ENCODE assay signal across 14 cellular contexts in the genomic region with DNA sequence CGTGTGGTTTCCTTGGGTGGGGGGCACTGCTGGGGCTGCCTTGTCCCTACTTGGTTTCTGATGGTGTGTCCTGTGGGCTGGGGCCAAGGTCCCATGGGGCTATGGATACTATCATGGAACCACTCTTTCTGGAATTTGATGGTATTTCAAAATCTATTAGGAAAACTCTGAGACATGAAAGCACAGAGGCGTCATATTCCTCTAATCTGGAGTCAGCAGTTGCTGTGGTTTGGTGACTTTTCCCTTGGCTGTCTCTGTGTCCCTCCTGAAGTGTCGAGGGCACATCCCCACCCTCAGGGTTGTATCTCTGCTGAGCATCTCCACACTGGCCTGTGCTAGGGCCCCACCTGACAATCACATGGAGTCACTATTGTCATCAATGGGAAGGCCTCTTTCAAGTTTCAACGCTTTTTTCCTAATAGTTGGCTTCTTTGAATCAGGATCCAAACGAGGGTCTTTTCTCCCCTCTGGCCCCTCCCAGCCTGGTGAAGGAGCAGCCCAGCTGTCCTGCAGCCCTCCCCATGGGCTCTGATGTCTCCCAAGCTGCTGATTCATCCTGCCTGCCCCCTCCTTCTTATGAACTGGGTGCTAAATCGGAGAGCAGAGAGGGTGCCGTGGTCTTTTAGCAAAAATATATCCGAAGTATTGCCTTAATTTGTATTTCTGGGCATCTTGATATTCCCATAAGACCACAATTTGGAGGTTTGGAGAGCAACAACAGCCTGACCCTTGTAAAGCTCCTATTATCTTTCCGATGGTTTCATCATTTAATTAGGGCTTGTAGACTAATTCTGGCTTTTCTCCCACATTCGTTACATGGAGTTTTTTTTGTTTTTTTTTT. TPM values are rescaled to one million over a fixed set of nuclear protein-coding genes. Genes with fewer than 3 reads are reported as not detected.
DNase-seq lines count a peak whose midpoint lies in the region; ATAC-seq, FAIRE-seq and TF ChIP-seq lines count a peak whose summit lies in the region.
"Had no signal": no experiment of that assay in that cellular context is flagged by ENCODE, and none has a peak within 500 bp of the region (broad histone marks: within the 10 kb centered on the region; RNA-seq: fewer than 3 reads in every experiment).

No MANE protein-coding gene starts in this region.

- TF ChIP-seq EP300 in K562 (IDR thresholded peaks at IDR 0.05; ENCODE audit: low read length): peak; percentile 55
- no peak for TF ChIP-seq EP300 in HepG2 (IDR thresholded peaks at IDR 0.05; ENCODE audit: low read depth in 2 of 2, low read length in 2 of 2)
- no peak for TF ChIP-seq EP300 in HepG2 (CRISPR knock-in tag; IDR thresholded peaks at IDR 0.05; ENCODE audit: borderline replicate concordance)

- H3K9ac ChIP-seq in K562 (ENCODE audit: insufficient read depth in 1 of 2, low read depth in 2 of 2, low read length in 2 of 2) (peak overlapping the region; percentile 3 to 17; a peak in 2 of 4 replicates), HepG2 (ENCODE audit: insufficient read depth, low read depth, low read length) (no peak overlapping the region)
- H3K9ac ChIP-seq: parathyroid adenoma had no signal

- peak in 1 of 2 experiments; percentile 40; a peak in 2 of 4 replicates for TF ChIP-seq RAD21 in K562 (CRISPR knock-in tag; conservative IDR thresholded peaks at IDR 0.05 in 1 of 2, IDR thresholded peaks at IDR 0.05 in 1 of 2)
- no peak for TF ChIP-seq RAD21 in HepG2 (CRISPR knock-in tag; IDR thresholded peaks at IDR 0.05)

- H3K27me3 Mint-ChIP-seq in natural killer cell (ENCODE audit: low read depth in 2 of 2): no peaks in the 10 kb centered on the region
- H3K27me3 Mint-ChIP-seq in natural killer cell treated with Interleukin-12 subunit alpha and Interleukin-12 subunit beta and Interleukin-15 and Interleukin-18, amount 100 ng/mL, for 72 hours: no peaks in the 10 kb centered on the region

- H3K9me1 ChIP-seq in K562 (ENCODE audit: control insufficient read depth, insufficient read depth, low read length): peaks cover 21% of the 10 kb centered on the region

- H3K4me3 ChIP-seq in K562 (no peak overlapping the region), vagina (no peak overlapping the region), HepG2 (replicated peaks in 1 of 3; ENCODE audit: insufficient read depth in 1 of 3, low read depth in 2 of 3, low read length in 3 of 3) (no peak overlapping the region), body of pancreas (no peak overlapping the region)
- H3K4me3 ChIP-seq: SJSA1, transverse colon had no signal

- H2AFZ ChIP-seq in K562 (ENCODE audit: low read depth, low read length): no peak overlapping the region
- H2AFZ ChIP-seq in HepG2 (ENCODE audit: low read length): no peak overlapping the region
- H2AFZ ChIP-seq: parathyroid adenoma had no signal

- no peak for DNase-seq in natural killer cell
- DNase-seq in natural killer cell treated with Interleukin-12 subunit alpha and Interleukin-12 subunit beta and Interleukin-15 and Interleukin-18, amount 100 ng/mL, for 72 hours (ENCODE audit: low spot score): no peak
- DNase-seq in K562 (ENCODE audit: extremely low read depth in 1 of 4, low spot score in 3 of 4): peak; percentile 82 to 91 (median 86)
- DNase-seq in myocyte (ENCODE audit: low read depth): peak; percentile 51
- no peak for DNase-seq in vagina (ENCODE audit: extremely low spot score in 2 of 2)
- no peak for DNase-seq in activated effector memory CD4-positive, alpha-beta T cell treated with Interleukin-2 at 50 U/mL for 16 hours
- no peak for DNase-seq in HepG2 (ENCODE audit: low spot score)
- DNase-seq in body of pancreas: no peak
- DNase-seq: AML-193, DND-41, NCI-H2227 treated with DMSO at 0.1 percent for 48 hours, transverse colon had no signal

- H3K27ac Mint-ChIP-seq in natural killer cell: peak overlapping the region; percentile 82 to 92
- peak overlapping the region in 1 of 2 donors; percentile 67 for H3K27ac Mint-ChIP-seq in natural killer cell treated with Interleukin-12 subunit alpha and Interleukin-12 subunit beta and Interleukin-15 and Interleukin-18, amount 100 ng/mL, for 72 hours

- BruUV-seq in K562 (replicated peaks; lab: Mats Ljungman, UMichigan): no TSS peak
- no TSS peak for BruUV-seq in HepG2 (replicated peaks; lab: Mats Ljungman, UMichigan)

- H3K36me3 ChIP-seq in K562 (ENCODE audit: control insufficient read depth, insufficient read depth, low read length) (peaks cover 64% of the 10 kb centered on the region), vagina (no peaks in the 10 kb centered on the region), HepG2 (replicated peaks in 1 of 2; ENCODE audit: control insufficient read depth in 1 of 2, insufficient read depth in 2 of 2, low read length in 2 of 2) (peaks cover 6 to 43% of the 10 kb centered on the region in 2 experiments), body of pancreas (replicated peaks in 1 of 2; ENCODE audit: insufficient read depth in 1 of 2, low read depth in 2 of 2) (peaks cover 0 to 2% of the 10 kb centered on the region in 2 donors)

- TF ChIP-seq POLR2A in K562 (conservative IDR thresholded peaks at IDR 0.05) (no peak), vagina (IDR thresholded peaks at IDR 0.05) (no peak), HepG2 (IDR thresholded peaks at IDR 0.05; ENCODE audit: insufficient read depth in 1 of 2, low read depth in 2 of 2, low read length in 2 of 2) (no peak), body of pancreas (IDR thresholded peaks at IDR 0.05) (no peak)

- in situ Hi-C loops in K562 (cut with MboI): no loop called here
- in situ Hi-C loops in HepG2 (cut with HindIII; ENCODE audit: extremely low pct_ligation_motif_present, low pct_unique_long_range_greater_than_20kb): no loop called here

- peak; percentile 87 for FAIRE-seq in K562 (lab: Jason Lieb, UNC)
- FAIRE-seq in HepG2 (lab: Jason Lieb, UNC): no peak

- H3K9me3 Mint-ChIP-seq in natural killer cell: no peaks in the 10 kb centered on the region
- no peaks in the 10 kb centered on the region for H3K9me3 Mint-ChIP-seq in natural killer cell treated with Interleukin-12 subunit alpha and Interleukin-12 subunit beta and Interleukin-15 and Interleukin-18, amount 100 ng/mL, for 72 hours

- CTCF ChIA-PET in K562 (lab: Yijun Ruan, JAX; ENCODE audit: low intra/inter-chr PET ratio) (interaction anchor here (0.6 kb wide), 1 partner anchor 18 kb away, joined by 3 read pairs; no protein-coding TSS in a partner anchor), HepG2 (lab: Yijun Ruan, JAX; ENCODE audit: low intra/inter-chr PET ratio, low total read pairs) (interaction anchor here (1.5 kb wide), 1 partner anchor 18 kb away, joined by 4 read pairs; no protein-coding TSS in a partner anchor)

- TF ChIP-seq CTCF in natural killer cell (IDR thresholded peaks at IDR 0.05): no peak
- TF ChIP-seq CTCF in K562 (IDR thresholded peaks at IDR 0.05 in 2 of 3, conservative IDR thresholded peaks at IDR 0.05 in 1 of 3; ENCODE audit: insufficient read depth in 2 of 3, low read depth in 1 of 3, low read length in 3 of 3): peak in 1 of 3 experiments; percentile 2; a peak in 1 of 6 replicates
- no peak for TF ChIP-seq CTCF in vagina (IDR thresholded peaks at IDR 0.05)
- TF ChIP-seq CTCF in HepG2 (CRISPR knock-in tag; IDR thresholded peaks at IDR 0.05): no peak
- TF ChIP-seq CTCF in body of pancreas (IDR thresholded peaks at IDR 0.05): no peak

- H3K27me3 ChIP-seq in K562 (ENCODE audit: control insufficient read depth in 2 of 2, insufficient read depth in 2 of 2, low read length in 2 of 2) (no peaks in the 10 kb centered on the region), vagina (no peaks in the 10 kb centered on the region), HepG2 (ENCODE audit: control insufficient read depth in 1 of 2, insufficient read depth in 2 of 2, low read length in 2 of 2) (no peaks in the 10 kb centered on the region), body of pancreas (no peaks in the 10 kb centered on the region)
- H3K27me3 ChIP-seq: SJSA1, transverse colon had no signal

- H3K9me3 ChIP-seq in K562 (replicated peaks; ENCODE audit: control insufficient read depth, insufficient read depth, low read depth, low read length) (no peaks in the 10 kb centered on the region), vagina (no peaks in the 10 kb centered on the region), HepG2 (ENCODE audit: low read length) (no peaks in the 10 kb centered on the region), body of pancreas (no peaks in the 10 kb centered on the region)
- H3K9me3 ChIP-seq: SJSA1, transverse colon had no signal

- peak overlapping the region; percentile 15 for H3K27ac ChIP-seq in K562 (ENCODE audit: extremely low read depth, low read depth, low read length)
- H3K27ac ChIP-seq in vagina: peak overlapping the region; percentile 26
- no peak overlapping the region for H3K27ac ChIP-seq in HepG2 (ENCODE audit: extremely low read length, insufficient read depth, low read length)
- no peak overlapping the region for H3K27ac ChIP-seq in body of pancreas
- H3K27ac ChIP-seq: parathyroid adenoma, SJSA1, transverse colon had no signal

- H4K20me1 ChIP-seq in K562 (replicated peaks; ENCODE audit: control insufficient read depth, insufficient read depth, low read length) (peaks cover 42% of the 10 kb centered on the region), HepG2 (ENCODE audit: insufficient read depth, low read length) (peaks cover 10% of the 10 kb centered on the region; the same call in 1 of the 2 replicates)

- peak overlapping the region; percentile 35 for H3K4me3 Mint-ChIP-seq in natural killer cell
- H3K4me3 Mint-ChIP-seq in natural killer cell treated with Interleukin-12 subunit alpha and Interleukin-12 subunit beta and Interleukin-15 and Interleukin-18, amount 100 ng/mL, for 72 hours: no peak overlapping the region

- WGBS in K562 (ENCODE audit: insufficient coverage, low coverage, missing lambda C conversion rate): 20% methylated on average over 10 of the region's 10 CpGs
- 98% methylated on average over 10 of the region's 10 CpGs for WGBS in HepG2 (ENCODE audit: low lambda C conversion rate)
- 87 to 89% methylated on average over 10 of the region's 10 CpGs for WGBS in body of pancreas, 2 donors

- H3K36me3 Mint-ChIP-seq in natural killer cell: no peaks in the 10 kb centered on the region
- H3K36me3 Mint-ChIP-seq in natural killer cell treated with Interleukin-12 subunit alpha and Interleukin-12 subunit beta and Interleukin-15 and Interleukin-18, amount 100 ng/mL, for 72 hours: peaks cover 5% of the 10 kb centered on the region

- H3K4me2 ChIP-seq in K562 (ENCODE audit: insufficient read depth, low read length): peak overlapping the region; percentile 49
- H3K4me2 ChIP-seq in HepG2 (ENCODE audit: low read depth, low read length): no peak overlapping the region

- POLR2A ChIA-PET in K562 (lab: Yijun Ruan, JAX): interaction anchor here (0.7 to 68.9 kb wide), 9 partner anchors 10 to 1107 kb away, joined by 3 to 1693 read pairs (median 4); partner anchors contain the start of gene MED15
- POLR2A ChIA-PET in HepG2 (lab: Yijun Ruan, JAX): no interaction called here

- ATAC-seq in natural killer cell: no peak
- ATAC-seq in natural killer cell treated with Interleukin-12 subunit alpha and Interleukin-12 subunit beta and Interleukin-15 and Interleukin-18, amount 100 ng/mL, for 72 hours: no peak
- peak; percentile 92 for ATAC-seq in K562
- no peak for ATAC-seq in HepG2
- ATAC-seq in body of pancreas: no peak

- H3K79me2 ChIP-seq in K562 (ENCODE audit: control insufficient read depth, insufficient read depth, low read length) (peaks cover 67% of the 10 kb centered on the region), HepG2 (ENCODE audit: insufficient read depth, low read length) (peaks cover 36% of the 10 kb centered on the region)

- H3K4me1 ChIP-seq in K562 (replicated peaks in 1 of 2; ENCODE audit: control insufficient read depth in 2 of 2, insufficient read depth in 2 of 2, low read length in 2 of 2) (peaks cover 30 to 34% of the 10 kb centered on the region in 2 experiments), vagina (peaks cover 34% of the 10 kb centered on the region), HepG2 (ENCODE audit: insufficient read depth, low read length) (peaks cover 5% of the 10 kb centered on the region; the same call in 1 of the 2 replicates), body of pancreas (no peaks in the 10 kb centered on the region)
- H3K4me1 ChIP-seq: parathyroid adenoma had no signal

- peaks cover 48 to 56% of the 10 kb centered on the region in 2 donors for H3K4me1 Mint-ChIP-seq in natural killer cell
- H3K4me1 Mint-ChIP-seq in natural killer cell treated with Interleukin-12 subunit alpha and Interleukin-12 subunit beta and Interleukin-15 and Interleukin-18, amount 100 ng/mL, for 72 hours (ENCODE audit: low read depth in 2 of 2): peaks cover 39 to 51% of the 10 kb centered on the region in 2 donors

- intact Hi-C loops in natural killer cell (cut with micrococcal nuclease) (loop anchor here (5.0 kb wide), 1 partner anchor 34 kb away; no protein-coding TSS in a partner anchor), K562 (cut with micrococcal nuclease) (no loop called here), vagina (cut with DNase I) (no loop called here), HepG2 (cut with micrococcal nuclease; ENCODE audit: unreplicated experiment) (no loop called here), body of pancreas (cut with DNase I) (no loop called here)

RNA-seq across cellular contexts. Expression of gene MED15, which starts 38.5 kb away (rescaled TPM):
- total RNA-seq in natural killer cell (100 to 1,000 TPM; 269 to 291 (median 270) TPM), K562 (2014; rRNA removed) (72.6 and 103 TPM in 2 replicates), K562 (2014; rRNA removed; fragmentation: Illumina TruSeq; extraction: Trizol) (26.1 and 26.4 TPM in 2 replicates), K562 (2015; rRNA removed; fragmentation: Illumina TruSeq; extraction: Trizol) (59.2 and 60.1 TPM in 2 replicates), K562 (2021) (264 and 271 TPM in 2 replicates), myocyte (29.7 and 41.7 TPM in 2 replicates), vagina (72.2 TPM), HepG2 (2016; rRNA removed; fragmentation: Illumina TruSeq; extraction: Trizol) (9.8 and 14.3 TPM in 2 replicates), body of pancreas (10 to 100 TPM; 31.6 to 36.9 TPM)
- 100 to 1,000 TPM; 171 to 178 TPM for total RNA-seq in natural killer cell treated with Interleukin-12 subunit alpha and Interleukin-12 subunit beta and Interleukin-15 and Interleukin-18, amount 100 ng/mL, for 72 hours
- total RNA-seq in K562 (2011; cell fraction: chromatin; rRNA removed; ENCODE audit: low replicate concordance): 482 and 971 TPM in 2 replicates
- total RNA-seq in K562 (2011; cell fraction: nucleolus; rRNA removed): 663 TPM in 2 replicates
- 469 and 476 TPM in 2 replicates for total RNA-seq in K562 (2011; cell fraction: nucleoplasm; rRNA removed)
- polyA plus RNA-seq in K562 (2011; rRNA removed) (40.4 and 111 TPM in 2 replicates), K562 (2014; fragmentation: Illumina TruSeq; extraction: Trizol) (76.0 and 122 TPM in 2 replicates), K562 (2014; fragmentation: Nextera tagmentation; extraction: Ambion mirVana) (1 to 10 TPM; 4.0 to 5.2 TPM), K562 (2014; rRNA removed) (102 and 130 TPM in 2 replicates), HepG2 (2011; rRNA removed) (27.0 and 31.0 TPM in 2 replicates)
- polyA plus RNA-seq in K562 (2011; cell fraction: cytosol; rRNA removed): 75.5 and 117 TPM in 2 replicates
- polyA plus RNA-seq in K562 (2011; cell fraction: nucleus; rRNA removed): 369 and 471 TPM in 2 replicates
- 148 and 229 TPM in 2 replicates for polyA plus RNA-seq in K562 (2012)
- polyA minus RNA-seq in K562 (2011; rRNA and poly(A)+ RNA removed): 98.8 and 108 TPM in 2 replicates
- polyA minus RNA-seq in K562 (2011; cell fraction: cytosol; rRNA and poly(A)+ RNA removed): 188 and 326 TPM in 2 replicates
- polyA minus RNA-seq in K562 (2011; cell fraction: nucleus; rRNA and poly(A)+ RNA removed): 310 and 409 TPM in 2 replicates
- 94.4 TPM for polyA plus RNA-seq in myocyte (2012)
- 51.6 and 53.2 TPM in 2 replicates for total RNA-seq in HepG2 (2016; cell fraction: cytosol; rRNA removed; fragmentation: Illumina TruSeq; extraction: Trizol; ENCODE audit: low read depth)
- total RNA-seq in HepG2 (2016; cell fraction: insoluble cytoplasmic fraction; rRNA removed; fragmentation: Illumina TruSeq; extraction: Trizol): 7.7 and 13.5 TPM in 2 replicates
- total RNA-seq in HepG2 (2016; cell fraction: membrane; rRNA removed; fragmentation: Illumina TruSeq; extraction: Trizol): 31.3 and 33.8 TPM in 2 replicates
- 27.9 and 31.0 TPM in 2 replicates for total RNA-seq in HepG2 (2016; cell fraction: nucleus; rRNA removed; fragmentation: Illumina TruSeq; extraction: Trizol)
- 12.4 and 17.0 TPM in 2 replicates for polyA plus RNA-seq in HepG2 (2011; cell fraction: cytosol; rRNA removed)
- 131 and 178 TPM in 2 replicates for polyA plus RNA-seq in HepG2 (2011; cell fraction: nucleus; rRNA removed)
- 31.5 and 37.1 TPM in 2 replicates for polyA plus RNA-seq in HepG2 (2012)
- 6.4 and 9.0 TPM in 2 replicates for polyA plus RNA-seq in HepG2 (2016; cell fraction: cytosol; fragmentation: Illumina TruSeq; extraction: Trizol; ENCODE audit: low read depth)
- polyA plus RNA-seq in HepG2 (2016; cell fraction: insoluble cytoplasmic fraction; fragmentation: Illumina TruSeq; extraction: Trizol; ENCODE audit: low read depth): 15.4 and 20.3 TPM in 2 replicates
- 14.6 and 14.9 TPM in 2 replicates for polyA plus RNA-seq in HepG2 (2016; cell fraction: membrane; fragmentation: Illumina TruSeq; extraction: Trizol; ENCODE audit: low read depth)
- 54.7 and 59.1 TPM in 2 replicates for polyA plus RNA-seq in HepG2 (2016; cell fraction: nucleus; fragmentation: Illumina TruSeq; extraction: Trizol; ENCODE audit: insufficient read depth, low read depth)
- polyA minus RNA-seq in HepG2 (2011; rRNA and poly(A)+ RNA removed; ENCODE audit: low replicate concordance): 39.9 and 83.9 TPM in 2 replicates
- polyA minus RNA-seq in HepG2 (2011; cell fraction: cytosol; rRNA and poly(A)+ RNA removed): 31.6 and 37.5 TPM in 2 replicates
- polyA minus RNA-seq in HepG2 (2011; cell fraction: nucleus; rRNA and poly(A)+ RNA removed): 98.0 and 116 TPM in 2 replicates

RNA-seq across cellular contexts. Expression of gene KLHL22, which starts 50.3 kb away (rescaled TPM):
- total RNA-seq in natural killer cell (10 to 100 TPM; 26.5 to 53.0 (median 31.0) TPM), K562 (2014; rRNA removed) (15.1 and 15.6 TPM in 2 replicates), K562 (2014; rRNA removed; fragmentation: Illumina TruSeq; extraction: Trizol) (13.5 and 15.3 TPM in 2 replicates), K562 (2015; rRNA removed; fragmentation: Illumina TruSeq; extraction: Trizol) (15.2 and 15.7 TPM in 2 replicates), K562 (2021) (20.1 and 21.1 TPM in 2 replicates), myocyte (31.5 and 46.3 TPM in 2 replicates), vagina (20.1 TPM), HepG2 (2016; rRNA removed; fragmentation: Illumina TruSeq; extraction: Trizol) (11.3 and 14.8 TPM in 2 replicates), body of pancreas (10 to 100 TPM; 10.1 to 11.9 TPM)
- total RNA-seq in natural killer cell treated with Interleukin-12 subunit alpha and Interleukin-12 subunit beta and Interleukin-15 and Interleukin-18, amount 100 ng/mL, for 72 hours: 10 to 100 TPM; 15.9 to 21.0 TPM
- 116 and 152 TPM in 2 replicates for total RNA-seq in K562 (2011; cell fraction: chromatin; rRNA removed; ENCODE audit: low replicate concordance)
- total RNA-seq in K562 (2011; cell fraction: nucleolus; rRNA removed): 68.5 and 75.0 TPM in 2 replicates
- 88.1 and 101 TPM in 2 replicates for total RNA-seq in K562 (2011; cell fraction: nucleoplasm; rRNA removed)
- polyA plus RNA-seq in K562 (2011; rRNA removed) (25.6 and 43.0 TPM in 2 replicates), K562 (2014; fragmentation: Illumina TruSeq; extraction: Trizol) (15.4 and 16.5 TPM in 2 replicates), K562 (2014; fragmentation: Nextera tagmentation; extraction: Ambion mirVana) (1 to 10 TPM; 1.3 to 1.8 TPM), K562 (2014; rRNA removed) (15.8 and 18.6 TPM in 2 replicates), HepG2 (2011; rRNA removed) (10.9 and 15.8 TPM in 2 replicates)
- polyA plus RNA-seq in K562 (2011; cell fraction: cytosol; rRNA removed): 24.5 and 36.2 TPM in 2 replicates
- 73.7 and 92.5 TPM in 2 replicates for polyA plus RNA-seq in K562 (2011; cell fraction: nucleus; rRNA removed)
- 15.0 and 42.6 TPM in 2 replicates for polyA plus RNA-seq in K562 (2012)
- 24.1 and 42.3 TPM in 2 replicates for polyA minus RNA-seq in K562 (2011; rRNA and poly(A)+ RNA removed)
- 13.4 and 21.4 TPM in 2 replicates for polyA minus RNA-seq in K562 (2011; cell fraction: cytosol; rRNA and poly(A)+ RNA removed)
- polyA minus RNA-seq in K562 (2011; cell fraction: nucleus; rRNA and poly(A)+ RNA removed): 36.2 and 65.9 TPM in 2 replicates
- 24.3 TPM for polyA plus RNA-seq in myocyte (2012)
- total RNA-seq in HepG2 (2016; cell fraction: cytosol; rRNA removed; fragmentation: Illumina TruSeq; extraction: Trizol; ENCODE audit: low read depth): 3.5 and 4.2 TPM in 2 replicates
- total RNA-seq in HepG2 (2016; cell fraction: insoluble cytoplasmic fraction; rRNA removed; fragmentation: Illumina TruSeq; extraction: Trizol): 9.8 and 17.0 TPM in 2 replicates
- 5.6 and 6.4 TPM in 2 replicates for total RNA-seq in HepG2 (2016; cell fraction: membrane; rRNA removed; fragmentation: Illumina TruSeq; extraction: Trizol)
- 16.4 and 19.9 TPM in 2 replicates for total RNA-seq in HepG2 (2016; cell fraction: nucleus; rRNA removed; fragmentation: Illumina TruSeq; extraction: Trizol)
- polyA plus RNA-seq in HepG2 (2011; cell fraction: cytosol; rRNA removed): 10.9 and 13.2 TPM in 2 replicates
- polyA plus RNA-seq in HepG2 (2011; cell fraction: nucleus; rRNA removed): 24.9 and 26.8 TPM in 2 replicates
- polyA plus RNA-seq in HepG2 (2012): 7.6 and 8.3 TPM in 2 replicates
- 0.76 and 1.1 TPM in 2 replicates for polyA plus RNA-seq in HepG2 (2016; cell fraction: cytosol; fragmentation: Illumina TruSeq; extraction: Trizol; ENCODE audit: low read depth)
- polyA plus RNA-seq in HepG2 (2016; cell fraction: insoluble cytoplasmic fraction; fragmentation: Illumina TruSeq; extraction: Trizol; ENCODE audit: low read depth): 7.9 and 10.3 TPM in 2 replicates
- 1.1 and 1.6 TPM in 2 replicates for polyA plus RNA-seq in HepG2 (2016; cell fraction: membrane; fragmentation: Illumina TruSeq; extraction: Trizol; ENCODE audit: low read depth)
- 21.4 and 25.4 TPM in 2 replicates for polyA plus RNA-seq in HepG2 (2016; cell fraction: nucleus; fragmentation: Illumina TruSeq; extraction: Trizol; ENCODE audit: insufficient read depth, low read depth)
- polyA minus RNA-seq in HepG2 (2011; rRNA and poly(A)+ RNA removed; ENCODE audit: low replicate concordance): 12.1 and 32.8 TPM in 2 replicates
- 6.0 and 10.6 TPM in 2 replicates for polyA minus RNA-seq in HepG2 (2011; cell fraction: cytosol; rRNA and poly(A)+ RNA removed)
- polyA minus RNA-seq in HepG2 (2011; cell fraction: nucleus; rRNA and poly(A)+ RNA removed): 17.1 and 18.6 TPM in 2 replicates

Comparison
In these comparisons a context has a peak if more than half of its experiments do, and no peak if none do; other contexts are left out.
1. DNase-seq: peak in K562 (4 of 4) and myocyte (single experiment); none in natural killer cell (single experiment), natural killer cell treated with Interleukin-12 subunit alpha and Interleukin-12 subunit beta and Interleukin-15 and Interleukin-18, amount 100 ng/mL, for 72 hours (single experiment), vagina (0 of 2), activated effector memory CD4-positive, alpha-beta T cell treated with Interleukin-2 at 50 U/mL for 16 hours (single experiment), HepG2 (single experiment) and body of pancreas (0 of 4).
2. H3K27ac ChIP-seq: peak in K562 (single experiment) and vagina (single experiment); none in HepG2 (single experiment) and body of pancreas (0 of 4).